Comparison of ENCODE assay signal across 8 cellular contexts in the genomic region with DNA sequence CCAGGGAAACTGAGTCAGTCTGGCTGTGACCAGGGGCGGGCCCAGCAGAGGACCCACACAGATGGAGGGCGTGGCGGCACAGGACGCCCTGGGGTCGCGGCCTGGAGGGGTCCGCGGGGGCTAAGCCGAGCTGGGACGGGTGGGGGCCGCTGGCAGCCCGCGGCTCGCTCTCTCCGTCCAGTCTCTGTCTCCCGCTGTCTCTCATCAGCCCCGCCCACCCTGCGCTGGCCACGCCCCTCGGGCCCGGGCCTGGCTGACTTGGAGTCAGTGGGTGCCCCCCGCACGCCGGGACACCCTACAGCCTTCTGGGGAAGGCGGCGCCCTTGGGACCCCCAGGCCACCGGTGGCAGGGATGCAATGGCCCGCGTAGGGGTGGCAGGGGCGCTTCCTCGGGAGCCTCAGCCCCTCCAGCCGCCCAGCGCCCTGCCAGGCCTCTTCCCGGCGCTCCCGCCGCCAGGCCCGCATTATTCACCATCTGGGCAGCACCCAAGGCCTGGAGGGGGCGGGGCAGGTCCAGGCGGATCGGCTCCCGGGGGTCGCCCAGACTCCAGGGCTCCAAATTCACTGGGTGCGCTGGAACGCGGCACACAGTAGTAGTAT. TPM values are rescaled to one million over a fixed set of nuclear protein-coding genes. Genes with fewer than 3 reads are reported as not detected.
DNase-seq lines count a peak whose midpoint lies in the region; FAIRE-seq and TF ChIP-seq lines count a peak whose summit lies in the region.

A gene (minus strand): TSS at position 186 of the 600 bp plus-strand sequence. CDS start 6,241 bp downstream, outside the sequence.

- H3K4me1 ChIP-seq in SJSA1 (replicated peaks) (peaks cover 27% of the 10 kb centered on the region), iPS DF 6.9 (ENCODE audit: control insufficient read depth, insufficient read depth, low read length) (no peaks in the 10 kb centered on the region), small intestine (ENCODE audit: control insufficient read depth in 2 of 2, insufficient read depth in 1 of 2, low read depth in 1 of 2, low read length in 1 of 2) (no peaks in the 10 kb centered on the region)

- H3K27ac ChIP-seq in SJSA1 (no peak within 1 kb of the TSS), iPS DF 6.9 (ENCODE audit: low read length) (no peak within 1 kb of the TSS), small intestine (ENCODE audit: low read depth in 1 of 2, low read length in 1 of 2) (peak within 1 kb of the TSS; percentile 5 to 58)

- in situ Hi-C loops in astrocyte of the spinal cord (cut with HindIII; ENCODE audit: low sequenced_read_pairs) (no loop called here), G401 (cut with HindIII; ENCODE audit: low sequenced_read_pairs) (no loop called here)

- no CpG with 5 or more reads among the region's 46 CpGs for WGBS in iPS DF 6.9 (ENCODE audit: insufficient coverage, insufficient read length)
- 3 to 6% (median 5%) methylated on average over 22 to 46 of the region's 46 CpGs for WGBS in small intestine, 3 donors

- no peaks in the 10 kb centered on the region for H3K27me3 ChIP-seq in SJSA1 (replicated peaks)
- peaks cover 3% of the 10 kb centered on the region; the same call in 1 of the 2 replicates for H3K27me3 ChIP-seq in iPS DF 6.9 (ENCODE audit: control insufficient read depth, insufficient read depth, low read length)
- H3K27me3 ChIP-seq in small intestine (ENCODE audit: control insufficient read depth in 2 of 2, insufficient read depth in 2 of 2, low read length in 2 of 2): no peaks in the 10 kb centered on the region

- H3K4me3 ChIP-seq in SJSA1 (peak within 1 kb of the TSS; percentile 16), astrocyte of the spinal cord (ENCODE audit: low read depth, low read length) (peak within 1 kb of the TSS; percentile 63), iPS DF 6.9 (ENCODE audit: low read length) (peak within 1 kb of the TSS; percentile 39; the same call in 1 of the 2 replicates), small intestine (ENCODE audit: low read depth in 1 of 2, low read length in 2 of 2) (peak within 1 kb of the TSS; percentile 6 to 44)

- no peaks in the 10 kb centered on the region for H3K9me3 ChIP-seq in SJSA1 (replicated peaks)
- no peaks in the 10 kb centered on the region for H3K9me3 ChIP-seq in iPS DF 6.9 (ENCODE audit: control insufficient read depth, insufficient read depth, low read length)
- H3K9me3 ChIP-seq in small intestine (ENCODE audit: control insufficient read depth, low read depth): no peaks in the 10 kb centered on the region

- peak; percentile 34 for DNase-seq in NCI-H2227 (lab: John Stamatoyannopoulos, UW; ENCODE audit: unreplicated experiment)
- no peak for DNase-seq in NCI-H2227 treated with DMSO at 0.1 percent for 48 hours (lab: John Stamatoyannopoulos, UW)
- DNase-seq in SJSA1 (ENCODE audit: low read depth in 1 of 2, low spot score in 2 of 2): no peak
- peak; percentile 66 for DNase-seq in astrocyte of the spinal cord (ENCODE audit: low read depth, low spot score)
- DNase-seq in iPS DF 6.9 (ENCODE audit: low read depth, low spot score): no peak
- DNase-seq in small intestine: no peak
- DNase-seq in G401 (ENCODE audit: low spot score): no peak
- DNase-seq in NCI-H1105 treated with DMSO at 0.1 percent for 48 hours (lab: John Stamatoyannopoulos, UW): no peak

- no peak for TF ChIP-seq CTCF in astrocyte of the spinal cord (IDR thresholded peaks at IDR 0.05; ENCODE audit: low read depth, low read length)

- H3K36me3 ChIP-seq in SJSA1: peaks cover 22% of the 10 kb centered on the region
- H3K36me3 ChIP-seq in iPS DF 6.9 (ENCODE audit: control insufficient read depth, insufficient read depth, low read length): peaks cover 8% of the 10 kb centered on the region
- H3K36me3 ChIP-seq in small intestine (ENCODE audit: control insufficient read depth in 2 of 2, insufficient read depth in 2 of 2, low read length in 2 of 2): peaks cover 0 to 5% of the 10 kb centered on the region in 2 donors

- no peak for FAIRE-seq in small intestine (lab: Jason Lieb, UNC)

RNA-seq across cellular contexts. Expression of the gene that starts here (rescaled TPM):
- not detected in 2 replicates for total RNA-seq in SJSA1 (2014; rRNA removed; shearing (Covaris generic))
- 1 to 10 TPM in 1 of 3 donors, not detected in 2; 2.1 TPM for polyA plus RNA-seq in small intestine
- 7.7 and 9.7 TPM in 2 replicates for total RNA-seq in G401 (2014; rRNA removed; shearing (Covaris generic))

Comparison
In these comparisons a context has a peak if more than half of its experiments do, and no peak if none do; other contexts are left out.
1. DNase-seq: peak in NCI-H2227 (single experiment) and astrocyte of the spinal cord (single experiment); none in NCI-H2227 treated with DMSO at 0.1 percent for 48 hours (single experiment), SJSA1 (0 of 2), iPS DF 6.9 (single experiment), small intestine (single experiment), G401 (single experiment) and NCI-H1105 treated with DMSO at 0.1 percent for 48 hours (single experiment).
2. H3K27ac ChIP-seq: peak in small intestine (2 of 2); none in SJSA1 (single experiment) and iPS DF 6.9 (single experiment).
3. Peak in every context shown above with its lines, with median percentiles within 50 percentile points of each other: H3K4me3 ChIP-seq.